ENCODE assay signal across 8 cellular contexts in genomic region chr12:122080149-122081107, GRCh38. TPM values are rescaled to one million over a fixed set of nuclear protein-coding genes. Genes with fewer than 3 reads are reported as not detected.
DNase-seq lines count a peak whose midpoint lies in the region; ATAC-seq and TF ChIP-seq lines count a peak whose summit lies in the region.

No MANE protein-coding gene starts in this region.

- H3K36me3 Mint-ChIP-seq in CD4-positive, CD25-positive, alpha-beta regulatory T cell, result peaks cover 14% of the 10 kb centered on the region
- H3K36me3 Mint-ChIP-seq in mesothelial cell of epicardium, result peaks cover 8% of the 10 kb centered on the region

- TF ChIP-seq EP300 in SK-N-SH (IDR thresholded peaks at IDR 0.05; ENCODE audit: borderline replicate concordance in 1 of 2, low read depth in 1 of 2, low read length in 1 of 2) (peak in 1 of 2 experiments; percentile 24; a peak in 3 of 4 replicates), transverse colon (IDR thresholded peaks at IDR 0.05; ENCODE audit: low read depth) (no peak)

- H3K4me2 ChIP-seq in SK-N-SH, result peak overlapping the region; percentile 92

- 16% methylated on average over 18 of the region's 18 CpGs for WGBS in SK-N-SH (ENCODE audit: low lambda C conversion rate)
- 2 to 9% methylated on average over 11 to 18 of the region's 18 CpGs for WGBS in transverse colon (ENCODE audit: low coverage in 1 of 2), 2 donors

- H3K27me3 Mint-ChIP-seq in CD4-positive, CD25-positive, alpha-beta regulatory T cell, result peaks cover 3% of the 10 kb centered on the region
- H3K27me3 Mint-ChIP-seq in mesothelial cell of epicardium (ENCODE audit: low read depth), result no peaks in the 10 kb centered on the region

- H3K27ac ChIP-seq in CD4-positive, CD25-positive, alpha-beta regulatory T cell (ENCODE audit: insufficient read depth, low read length, poor library complexity, severe bottlenecking), result peak overlapping the region; percentile 73
- H3K27ac ChIP-seq in SK-N-SH (ENCODE audit: low read depth in 2 of 2, low read length in 1 of 2) (peak overlapping the region; percentile 64 to 84), transverse colon (peak overlapping the region; percentile 90 to 95 (median 94))

- H3K4me3 Mint-ChIP-seq in CD4-positive, CD25-positive, alpha-beta regulatory T cell, result peak overlapping the region; percentile 88 to 99 (median 98)
- H3K4me3 Mint-ChIP-seq in mesothelial cell of epicardium, result peak overlapping the region; percentile 88

- peaks cover 7 to 57% (median 41%) of the 10 kb centered on the region in 4 donors for H3K4me1 Mint-ChIP-seq in CD4-positive, CD25-positive, alpha-beta regulatory T cell
- peaks cover 41% of the 10 kb centered on the region for H3K4me1 Mint-ChIP-seq in mesothelial cell of epicardium

- DNase-seq in CD4-positive, CD25-positive, alpha-beta regulatory T cell, result no peak
- DNase-seq in HS-27A (ENCODE audit: low read depth), result peak; percentile 48
- DNase-seq in SK-N-SH, result peak; percentile 76
- DNase-seq in mesothelial cell of epicardium (ENCODE audit: low spot score in 2 of 2, unreplicated experiment in 2 of 2), result no peak
- DNase-seq in transverse colon, result peak; percentile 75
- DNase-seq in stimulated activated CD4-positive, alpha-beta T cell treated with anti-CD3 and anti-CD28 coated beads, Interleukin-4, amount 100 ng/mL, for 1 hour, result no peak

- TF ChIP-seq CTCF in SK-N-SH (IDR thresholded peaks at IDR 0.05) (no peak), mesothelial cell of epicardium (IDR thresholded peaks at IDR 0.05; ENCODE audit: unreplicated experiment) (no peak), transverse colon (IDR thresholded peaks at IDR 0.05) (no peak)

- H3F3A ChIP-seq in SK-N-SH (replicated peaks; ENCODE audit: insufficient read depth), result peaks cover 35% of the 10 kb centered on the region

- peaks cover 5% of the 10 kb centered on the region for H3K36me3 ChIP-seq in CD4-positive, CD25-positive, alpha-beta regulatory T cell (ENCODE audit: control insufficient read depth, insufficient read depth, low read length)
- peaks cover 7 to 11% of the 10 kb centered on the region in 2 experiments for H3K36me3 ChIP-seq in SK-N-SH (replicated peaks in 1 of 2; ENCODE audit: control insufficient read depth in 1 of 2, insufficient read depth in 2 of 2, low read length in 1 of 2)
- H3K36me3 ChIP-seq in endocrine pancreas (ENCODE audit: control insufficient read depth, insufficient read depth, low read length), result no peaks in the 10 kb centered on the region
- no peaks in the 10 kb centered on the region for H3K36me3 ChIP-seq in transverse colon

- H3K4me3 ChIP-seq in CD4-positive, CD25-positive, alpha-beta regulatory T cell (ENCODE audit: low read depth, low read length), result peak overlapping the region; percentile 88
- H3K4me3 ChIP-seq in SK-N-SH (ENCODE audit: low read depth in 2 of 2, low read length in 1 of 2) (peak overlapping the region; percentile 73 to 74), endocrine pancreas (ENCODE audit: control insufficient read depth, insufficient read depth, low read length) (peak overlapping the region; percentile 85), transverse colon (peak overlapping the region; percentile 82 to 94 (median 88))

- CTCF ChIA-PET in SK-N-SH (lab: Yijun Ruan, JAX), result interaction anchor here (0.6 to 2.2 kb wide), 11 partner anchors 8 to 76 kb away, joined by 3 to 22 read pairs (median 4); no protein-coding TSS in a partner anchor

- in situ Hi-C loops in transverse colon (cut with MboI; ENCODE audit: low pct_ligation_motif_present in 1 of 4, low pct_unique_long_range_greater_than_20kb in 1 of 4, low sequenced_read_pairs in 3 of 4), result no loop called here

- TF ChIP-seq RAD21 in SK-N-SH (IDR thresholded peaks at IDR 0.05; ENCODE audit: low read length), result peak; percentile 17; the same call in 1 of the 2 replicates

- H3K9ac ChIP-seq in SK-N-SH, result peak overlapping the region; percentile 73
- H3K9ac ChIP-seq in endocrine pancreas (ENCODE audit: control insufficient read depth, insufficient read depth, low read length), result peak overlapping the region; percentile 95

- H2AFZ ChIP-seq in SK-N-SH (ENCODE audit: low read depth), result no peak overlapping the region; the same call in 1 of the 2 replicates

- H3K4me1 ChIP-seq in CD4-positive, CD25-positive, alpha-beta regulatory T cell (ENCODE audit: control insufficient read depth, insufficient read depth, low read length, poor library complexity, severe bottlenecking), result peaks cover 48% of the 10 kb centered on the region
- peaks cover 15 to 32% of the 10 kb centered on the region in 2 experiments for H3K4me1 ChIP-seq in SK-N-SH (ENCODE audit: control insufficient read depth in 1 of 2, insufficient read depth in 2 of 2, low read depth in 1 of 2, low read length in 1 of 2)
- H3K4me1 ChIP-seq in endocrine pancreas (ENCODE audit: control insufficient read depth, insufficient read depth, low read length), result no peaks in the 10 kb centered on the region
- H3K4me1 ChIP-seq in transverse colon, result peaks cover 25 to 69% (median 61%) of the 10 kb centered on the region in 4 donors

- no peaks in the 10 kb centered on the region for H3K27me3 ChIP-seq in CD4-positive, CD25-positive, alpha-beta regulatory T cell (ENCODE audit: control insufficient read depth, insufficient read depth, low read length)
- H3K27me3 ChIP-seq in SK-N-SH (ENCODE audit: insufficient read depth) (no peaks in the 10 kb centered on the region), endocrine pancreas (ENCODE audit: control insufficient read depth, insufficient read depth, low read length) (no peaks in the 10 kb centered on the region), transverse colon (no peaks in the 10 kb centered on the region)

- peak; percentile 76 for TF ChIP-seq POLR2A in transverse colon (IDR thresholded peaks at IDR 0.05)

- H3K9me3 Mint-ChIP-seq in CD4-positive, CD25-positive, alpha-beta regulatory T cell, result peaks cover 0 to 1% (median 0%) of the 10 kb centered on the region in 7 donors
- no peaks in the 10 kb centered on the region for H3K9me3 Mint-ChIP-seq in mesothelial cell of epicardium

- intact Hi-C loops in transverse colon (cut with DNase I; ENCODE audit: low total_unique reads), result no loop called here

- peak overlapping the region; percentile 92 to 97 (median 93) for H3K27ac Mint-ChIP-seq in CD4-positive, CD25-positive, alpha-beta regulatory T cell
- peak overlapping the region; percentile 39 for H3K27ac Mint-ChIP-seq in mesothelial cell of epicardium

- peaks cover 29% of the 10 kb centered on the region for H4K20me1 ChIP-seq in SK-N-SH (ENCODE audit: insufficient read depth)

- H3K9me3 ChIP-seq in CD4-positive, CD25-positive, alpha-beta regulatory T cell (ENCODE audit: control insufficient read depth in 2 of 2, low read length in 2 of 2), result no peaks in the 10 kb centered on the region
- H3K9me3 ChIP-seq in SK-N-SH (no peaks in the 10 kb centered on the region), endocrine pancreas (ENCODE audit: control insufficient read depth, low read length) (no peaks in the 10 kb centered on the region), transverse colon (no peaks in the 10 kb centered on the region)

- peaks cover 66% of the 10 kb centered on the region for H3K79me2 ChIP-seq in SK-N-SH (ENCODE audit: insufficient read depth)

- no peak for ATAC-seq in CD4-positive, CD25-positive, alpha-beta regulatory T cell (ENCODE audit: low read depth in 2 of 2)
- ATAC-seq in HG03039 (IDR thresholded peaks at IDR 0.05; ENCODE audit: unreplicated experiment), result no peak

- no peaks in the 10 kb centered on the region for H3K9me2 ChIP-seq in SK-N-SH

- POLR2A ChIA-PET in SK-N-SH (lab: Yijun Ruan, JAX), result interaction anchor here (1.0 to 1.4 kb wide), 2 partner anchors 11 to 17 kb away, joined by 3 to 4 read pairs; no protein-coding TSS in a partner anchor

TF ChIP-seq in SK-N-SH, 30 proteins besides CTCF, POLR2A, EP300 and RAD21 (continues in another document):
- no peak for TF ChIP-seq FOXJ3 (CRISPR knock-in tag; IDR thresholded peaks at IDR 0.05)
- TF ChIP-seq POLR2AphosphoS5 (IDR thresholded peaks at IDR 0.05; ENCODE audit: low read depth, low read length), result no peak
- no peak for TF ChIP-seq RFX5 (IDR thresholded peaks at IDR 0.05; ENCODE audit: low read length)
- no peak for TF ChIP-seq NRF1 (IDR thresholded peaks at IDR 0.05; ENCODE audit: low read depth, low read length)
- TF ChIP-seq CHD2 (IDR thresholded peaks at IDR 0.05; ENCODE audit: low read length, partially characterized antibody), result peak; percentile 57
- no peak for TF ChIP-seq ZBTB33 (IDR thresholded peaks at IDR 0.05; ENCODE audit: borderline replicate concordance, low read depth)
- no peak for TF ChIP-seq SIN3A (IDR thresholded peaks at IDR 0.05; ENCODE audit: borderline replicate concordance, low read depth, low read length)
- no peak for TF ChIP-seq FOXM1 (IDR thresholded peaks at IDR 0.05; ENCODE audit: low read depth)

RNA-seq across cellular contexts. Expression of gene MLXIP, which starts 1.9 kb away (rescaled TPM):
- 83.2 TPM for total RNA-seq in CD4-positive, CD25-positive, alpha-beta regulatory T cell
- polyA plus RNA-seq in CD4-positive, CD25-positive, alpha-beta regulatory T cell, result 1 to 10 TPM; 5.0 to 7.9 (median 7.8) TPM
- 6.8 and 11.0 TPM in 2 replicates for polyA plus RNA-seq in SK-N-SH (2012; rRNA removed)
- polyA plus RNA-seq in SK-N-SH (2012; cell fraction: cytosol; rRNA removed), result 6.8 and 9.2 TPM in 2 replicates
- polyA plus RNA-seq in SK-N-SH (2012; cell fraction: nucleus; rRNA removed), result 42.6 and 43.4 TPM in 2 replicates
- total RNA-seq in mesothelial cell of epicardium, result 65.3 to 67.3 TPM (median 65.7 TPM) in 3 replicates
- 100 to 1,000 TPM in 3 of 4 donors, 10 to 100 TPM in 1; 99.5 to 302 (median 151) TPM for total RNA-seq in transverse colon

RNA-seq across cellular contexts. Expression of gene BCL7A, which starts 58.7 kb away (rescaled TPM):
- 2.0 TPM for total RNA-seq in CD4-positive, CD25-positive, alpha-beta regulatory T cell
- under 1 TPM; 0.35 to 0.98 (median 0.53) TPM for polyA plus RNA-seq in CD4-positive, CD25-positive, alpha-beta regulatory T cell
- polyA plus RNA-seq in SK-N-SH (2012; rRNA removed), result 30.8 and 34.0 TPM in 2 replicates
- 25.4 and 30.9 TPM in 2 replicates for polyA plus RNA-seq in SK-N-SH (2012; cell fraction: cytosol; rRNA removed)
- polyA plus RNA-seq in SK-N-SH (2012; cell fraction: nucleus; rRNA removed), result 34.6 and 39.6 TPM in 2 replicates
- 33.8 to 40.1 TPM (median 34.6 TPM) in 3 replicates for total RNA-seq in mesothelial cell of epicardium
- total RNA-seq in transverse colon, result 1 to 10 TPM in 3 of 4 donors, under 1 TPM in 1; 0.75 to 6.8 (median 6.3) TPM

Comparison
In these comparisons a context has a peak if more than half of its experiments do, and no peak if none do; other contexts are left out.
1. DNase-seq: peak in HS-27A (single experiment), SK-N-SH (single experiment) and transverse colon (single experiment); none in CD4-positive, CD25-positive, alpha-beta regulatory T cell (0 of 3), mesothelial cell of epicardium (0 of 2) and stimulated activated CD4-positive, alpha-beta T cell treated with anti-CD3 and anti-CD28 coated beads, Interleukin-4, amount 100 ng/mL, for 1 hour (single experiment).
2. Peak in every context shown above with its lines, with median percentiles within 50 percentile points of each other: H3K27ac ChIP-seq and H3K4me3 ChIP-seq.